ENCODE assay signal across 8 cellular contexts in the genomic region with DNA sequence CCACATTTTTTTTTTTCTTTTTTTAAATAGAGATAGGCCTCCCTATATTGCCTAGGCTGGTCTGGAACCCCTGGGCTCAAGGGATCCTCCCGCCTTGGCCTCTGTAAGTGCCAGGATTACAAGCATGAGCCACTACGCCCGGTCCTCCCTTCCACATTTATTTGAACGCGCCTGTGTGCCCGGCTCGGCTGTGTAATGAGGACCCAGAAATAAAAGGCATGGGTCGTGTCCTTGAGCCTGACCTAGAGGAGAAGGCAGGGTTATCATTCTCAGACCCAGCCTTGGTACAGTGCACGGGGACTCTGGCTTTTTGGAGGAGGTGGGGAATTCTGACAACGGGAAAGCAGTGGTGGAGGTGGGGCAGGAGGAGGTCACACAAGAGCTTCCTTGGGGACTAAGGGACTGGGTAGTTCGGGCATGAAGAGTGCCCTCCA. TPM values are rescaled to one million over a fixed set of nuclear protein-coding genes. Genes with fewer than 3 reads are reported as not detected.
DNase-seq lines count a peak whose midpoint lies in the region; TF ChIP-seq lines count a peak whose summit lies in the region.

No MANE protein-coding gene starts in this region.

- under 1% methylated on average over 11 of the region's 11 CpGs for WGBS in smooth muscle cell (ENCODE audit: low lambda C conversion rate)

- H2AFZ ChIP-seq in smooth muscle cell (ENCODE audit: low read depth), result peak overlapping the region; percentile 94

- no peaks in the 10 kb centered on the region for H3K9me3 ChIP-seq in smooth muscle cell (replicated peaks; ENCODE audit: low read depth)

- H3K27ac Mint-ChIP-seq in T-helper 1 cell treated with Interleukin-12 subunit alpha and Interleukin-12 subunit beta and Interleukin-4 antibody, amounts not matched to agents 30 μg/mL and 1 μg/mL, for 36 hours, result peak overlapping the region; percentile 90

- H3K9ac ChIP-seq in smooth muscle cell (ENCODE audit: low read depth), result peak overlapping the region; percentile 77

- peaks cover 25% of the 10 kb centered on the region for H3K79me2 ChIP-seq in smooth muscle cell (ENCODE audit: low read depth)

- H3K27ac ChIP-seq in smooth muscle cell (ENCODE audit: low read depth), result no peak overlapping the region

- no peak for TF ChIP-seq CTCF in AG09309 (IDR thresholded peaks at IDR 0.05; ENCODE audit: control insufficient read depth, insufficient read depth, low read depth, low read length, missing control alignments)
- no peak for TF ChIP-seq CTCF in smooth muscle cell (IDR thresholded peaks at IDR 0.05; ENCODE audit: borderline replicate concordance, insufficient read depth, poor library complexity, severe bottlenecking)
- TF ChIP-seq CTCF in GM20000 (IDR thresholded peaks at IDR 0.05; ENCODE audit: extremely low read depth, missing control alignments), result no peak

- peaks cover 8% of the 10 kb centered on the region for H3K4me1 ChIP-seq in smooth muscle cell (ENCODE audit: low read depth)

- H3K4me3 ChIP-seq in AG09309 (ENCODE audit: control insufficient read depth, low read depth, low read length), result peak overlapping the region; percentile 94
- H3K4me3 ChIP-seq in H7 (ENCODE audit: insufficient read depth, low read depth, low read length), result peak overlapping the region; percentile 97
- peak overlapping the region; percentile 89 for H3K4me3 ChIP-seq in smooth muscle cell

- H3K27me3 Mint-ChIP-seq in T-helper 1 cell treated with Interleukin-12 subunit alpha and Interleukin-12 subunit beta and Interleukin-4 antibody, amounts not matched to agents 30 μg/mL and 1 μg/mL, for 36 hours (ENCODE audit: low read depth), result no peaks in the 10 kb centered on the region

- peak overlapping the region; percentile 97 for H3K4me2 ChIP-seq in smooth muscle cell

- peaks cover 6% of the 10 kb centered on the region for H3K36me3 Mint-ChIP-seq in T-helper 1 cell treated with Interleukin-12 subunit alpha and Interleukin-12 subunit beta and Interleukin-4 antibody, amounts not matched to agents 30 μg/mL and 1 μg/mL, for 36 hours (ENCODE audit: low read depth)

- H3K4me1 Mint-ChIP-seq in T-helper 1 cell treated with Interleukin-12 subunit alpha and Interleukin-12 subunit beta and Interleukin-4 antibody, amounts not matched to agents 30 μg/mL and 1 μg/mL, for 36 hours (ENCODE audit: low read depth), result peaks cover 21% of the 10 kb centered on the region

- H3K27me3 ChIP-seq in H7 (ENCODE audit: control insufficient read depth, insufficient read depth, low read length), result no peaks in the 10 kb centered on the region
- H3K27me3 ChIP-seq in smooth muscle cell (ENCODE audit: low read depth), result no peaks in the 10 kb centered on the region

- no peak for DNase-seq in AG09309 (ENCODE audit: low read depth)
- DNase-seq in H7, result peak; percentile 50
- DNase-seq in foreskin melanocyte, result peak; percentile 17
- no peak for DNase-seq in smooth muscle cell (lab: John Stamatoyannopoulos, UW; ENCODE audit: unreplicated experiment)
- DNase-seq in HPDE6-E6E7 (ENCODE audit: extremely low spot score), result no peak
- DNase-seq in NCI-H2107 (lab: John Stamatoyannopoulos, UW), result no peak
- no peak for DNase-seq in GM20000 (ENCODE audit: low spot score)

- H3K4me3 Mint-ChIP-seq in T-helper 1 cell treated with Interleukin-12 subunit alpha and Interleukin-12 subunit beta and Interleukin-4 antibody, amounts not matched to agents 30 μg/mL and 1 μg/mL, for 36 hours, result peak overlapping the region; percentile 95

- no peaks in the 10 kb centered on the region for H4K20me1 ChIP-seq in smooth muscle cell (ENCODE audit: low read depth)

- H3F3A ChIP-seq in smooth muscle cell (ENCODE audit: low read depth), result no peaks in the 10 kb centered on the region

- no peaks in the 10 kb centered on the region for H3K9me3 Mint-ChIP-seq in T-helper 1 cell treated with Interleukin-12 subunit alpha and Interleukin-12 subunit beta and Interleukin-4 antibody, amounts not matched to agents 30 μg/mL and 1 μg/mL, for 36 hours

- H3K36me3 ChIP-seq in H7 (replicated peaks; ENCODE audit: control insufficient read depth, insufficient read depth, low read length) (no peaks in the 10 kb centered on the region), smooth muscle cell (ENCODE audit: low read depth) (no peaks in the 10 kb centered on the region)

RNA-seq across cellular contexts. Expression of a gene that starts 0.8 kb away (rescaled TPM):
- 76.7 and 167 TPM in 2 replicates for total RNA-seq in H7 (2014; rRNA removed; shearing (Covaris generic))
- total RNA-seq in smooth muscle cell, result 7.4 and 10.1 TPM in 2 replicates
- polyA plus RNA-seq in smooth muscle cell, result 8.3 and 11.3 TPM in 2 replicates

RNA-seq across cellular contexts. Expression of a gene that starts 52.4 kb away (rescaled TPM):
- 15.7 and 21.3 TPM in 2 replicates for total RNA-seq in H7 (2014; rRNA removed; shearing (Covaris generic))
- 28.6 and 28.9 TPM in 2 replicates for total RNA-seq in smooth muscle cell
- 13.7 and 13.9 TPM in 2 replicates for polyA plus RNA-seq in smooth muscle cell

Comparison
In these comparisons a context has a peak if more than half of its experiments do, and no peak if none do; other contexts are left out.
1. DNase-seq: peak in H7 (single experiment) and foreskin melanocyte (single experiment); none in AG09309 (single experiment), smooth muscle cell (single experiment), HPDE6-E6E7 (single experiment), NCI-H2107 (single experiment) and GM20000 (single experiment).
2. Peak in every context shown above with its lines, with median percentiles within 50 percentile points of each other: H3K4me3 ChIP-seq.